In the genomic region with DNA sequence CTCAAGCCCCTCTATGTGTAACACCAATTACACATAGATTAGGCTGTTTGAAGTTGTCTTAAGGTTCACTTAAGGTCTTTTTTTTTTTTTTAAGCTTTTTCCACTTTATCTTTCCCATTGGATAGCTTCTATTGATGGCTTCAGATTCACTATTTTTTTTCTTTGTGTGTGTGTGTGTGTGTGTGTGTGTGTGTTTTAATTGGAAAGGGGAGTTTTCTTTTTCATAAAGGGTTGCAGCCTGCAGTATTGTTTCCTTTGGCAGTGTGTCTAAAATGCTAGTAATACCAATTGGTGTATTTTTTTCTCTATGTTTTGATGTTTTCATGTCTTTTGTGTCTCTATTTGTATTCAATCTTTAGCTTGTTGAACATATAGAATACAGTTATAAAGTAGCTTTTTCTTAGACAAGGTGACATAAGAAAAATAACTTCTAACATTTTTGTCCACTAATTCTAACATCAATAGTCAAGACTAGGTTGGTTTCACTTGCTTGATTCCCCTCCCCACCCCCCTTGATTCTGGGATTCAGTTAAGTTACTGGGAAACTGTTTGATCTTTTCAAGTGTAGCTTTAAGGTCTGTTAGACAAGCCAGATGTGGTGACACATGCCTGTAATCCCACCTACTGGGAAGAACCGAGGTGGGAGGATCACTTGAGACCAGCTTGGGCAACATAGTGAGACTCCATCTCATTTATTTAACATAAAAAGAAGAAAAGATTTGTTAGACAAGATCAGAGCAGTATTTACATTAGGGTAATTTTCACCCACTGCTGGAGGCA, we compare ENCODE assay signal across 1 cellular context.
TF ChIP-seq lines count a peak whose summit lies in the region.

No MANE protein-coding gene starts in this region.

TF ChIP-seq in WTC11, 78 proteins besides CTCF, POLR2A, EP300 and RAD21 (continued from another document):
- TF ChIP-seq, protein P1, sequence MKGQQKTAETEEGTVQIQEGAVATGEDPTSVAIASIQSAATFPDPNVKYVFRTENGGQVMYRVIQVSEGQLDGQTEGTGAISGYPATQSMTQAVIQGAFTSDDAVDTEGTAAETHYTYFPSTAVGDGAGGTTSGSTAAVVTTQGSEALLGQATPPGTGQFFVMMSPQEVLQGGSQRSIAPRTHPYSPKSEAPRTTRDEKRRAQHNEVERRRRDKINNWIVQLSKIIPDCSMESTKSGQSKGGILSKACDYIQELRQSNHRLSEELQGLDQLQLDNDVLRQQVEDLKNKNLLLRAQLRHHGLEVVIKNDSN (CRISPR knock-in tag; IDR thresholded peaks at IDR 0.05), result no peak
- TF ChIP-seq, protein P2, sequence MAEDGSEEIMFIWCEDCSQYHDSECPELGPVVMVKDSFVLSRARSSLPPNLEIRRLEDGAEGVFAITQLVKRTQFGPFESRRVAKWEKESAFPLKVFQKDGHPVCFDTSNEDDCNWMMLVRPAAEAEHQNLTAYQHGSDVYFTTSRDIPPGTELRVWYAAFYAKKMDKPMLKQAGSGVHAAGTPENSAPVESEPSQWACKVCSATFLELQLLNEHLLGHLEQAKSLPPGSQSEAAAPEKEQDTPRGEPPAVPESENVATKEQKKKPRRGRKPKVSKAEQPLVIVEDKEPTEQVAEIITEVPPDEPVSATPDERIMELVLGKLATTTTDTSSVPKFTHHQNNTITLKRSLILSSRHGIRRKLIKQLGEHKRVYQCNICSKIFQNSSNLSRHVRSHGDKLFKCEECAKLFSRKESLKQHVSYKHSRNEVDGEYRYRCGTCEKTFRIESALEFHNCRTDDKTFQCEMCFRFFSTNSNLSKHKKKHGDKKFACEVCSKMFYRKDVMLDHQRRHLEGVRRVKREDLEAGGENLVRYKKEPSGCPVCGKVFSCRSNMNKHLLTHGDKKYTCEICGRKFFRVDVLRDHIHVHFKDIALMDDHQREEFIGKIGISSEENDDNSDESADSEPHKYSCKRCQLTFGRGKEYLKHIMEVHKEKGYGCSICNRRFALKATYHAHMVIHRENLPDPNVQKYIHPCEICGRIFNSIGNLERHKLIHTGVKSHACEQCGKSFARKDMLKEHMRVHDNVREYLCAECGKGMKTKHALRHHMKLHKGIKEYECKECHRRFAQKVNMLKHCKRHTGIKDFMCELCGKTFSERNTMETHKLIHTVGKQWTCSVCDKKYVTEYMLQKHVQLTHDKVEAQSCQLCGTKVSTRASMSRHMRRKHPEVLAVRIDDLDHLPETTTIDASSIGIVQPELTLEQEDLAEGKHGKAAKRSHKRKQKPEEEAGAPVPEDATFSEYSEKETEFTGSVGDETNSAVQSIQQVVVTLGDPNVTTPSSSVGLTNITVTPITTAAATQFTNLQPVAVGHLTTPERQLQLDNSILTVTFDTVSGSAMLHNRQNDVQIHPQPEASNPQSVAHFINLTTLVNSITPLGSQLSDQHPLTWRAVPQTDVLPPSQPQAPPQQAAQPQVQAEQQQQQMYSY (CRISPR knock-in tag; IDR thresholded peaks at IDR 0.05), result no peak
- TF ChIP-seq SOX15 (CRISPR knock-in tag; IDR thresholded peaks at IDR 0.05) (no peak), KAT7 (CRISPR knock-in tag; IDR thresholded peaks at IDR 0.05; ENCODE audit: borderline replicate concordance) (no peak)
